20 cellular contexts compared by ENCODE assay signal in the genomic region with DNA sequence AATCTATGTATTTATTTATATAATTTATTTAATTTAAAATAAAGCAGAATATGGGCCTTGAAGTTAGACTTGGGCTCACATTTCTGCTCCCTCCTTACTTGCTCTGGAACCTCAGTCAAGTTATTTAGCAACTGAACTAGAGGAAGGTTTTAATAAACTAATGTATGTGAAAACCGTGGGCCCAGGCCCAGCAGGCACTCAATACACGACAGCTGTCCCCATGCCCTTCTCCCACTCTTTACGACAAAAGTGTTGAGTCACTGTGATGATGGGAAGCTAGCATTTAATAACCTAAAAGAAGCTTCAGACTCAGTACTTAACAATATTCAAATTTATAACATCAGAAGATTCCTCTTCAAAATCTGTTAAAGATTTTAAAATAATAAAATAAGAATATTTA.
"Had no signal": no experiment of that assay in that cellular context is flagged by ENCODE, and none has a peak within 500 bp of the region (broad histone marks: within the 10 kb centered on the region; RNA-seq: fewer than 3 reads in every experiment).

No MANE protein-coding gene starts in this region.

- H3K9me3 ChIP-seq: lower lobe of right lung, psoas muscle, right atrium auricular region had no signal

- ATAC-seq: activated naive CD8-positive, alpha-beta T cell treated with anti-CD3 and anti-CD28 coated beads, Interleukin-2, amount 50 U/mL, for 24 hours; left lobe of liver; lower lobe of right lung; natural killer cell treated with Interleukin-12 subunit alpha and Interleukin-12 subunit beta and Interleukin-15 and Interleukin-18, amount 100 ng/mL, for 72 hours; stimulated activated naive CD8-positive, alpha-beta T cell treated with anti-CD3 and anti-CD28 coated beads, Interleukin-15, Interleukin-2, amounts not matched to agents 100 U/mL and 50 U/mL, for 24 hours; T-helper 17 cell had no signal

- H3K79me2 ChIP-seq: hepatocyte had no signal

- H3K27me3 ChIP-seq: cardiac muscle cell, hepatocyte, right atrium auricular region had no signal

- DNase-seq: activated CD4-positive, alpha-beta memory T cell treated with anti-CD3 and anti-CD28 coated beads, Interleukin-2, amount 10 ng/mL, durations not matched to agents 7 days and 5 days; activated CD4-positive, alpha-beta T cell treated with anti-CD3 and anti-CD28 coated beads for 48 hours; activated gamma-delta T cell; activated naive CD4-positive, alpha-beta T cell treated with anti-CD3 and anti-CD28 coated beads, Interleukin-2, amount 50 U/mL, for 16 hours; activated naive CD8-positive, alpha-beta T cell treated with anti-CD3 and anti-CD28 coated beads, Interleukin-2, amount 50 U/mL, for 24 hours; activated T-cell treated with anti-CD3 and anti-CD28 coated beads for 4 hours; cortex of kidney; endodermal cell; immature natural killer cell; lower lobe of right lung; psoas muscle; stimulated activated CD4-positive, alpha-beta T cell treated with anti-CD3 and anti-CD28 coated beads, Interleukin-12 subunit alpha, Interleukin-12 subunit beta, amount 100 ng/mL, for 4 hours; stimulated activated CD4-positive, alpha-beta T cell treated with anti-CD3 and anti-CD28 coated beads, Interleukin-4, amount 100 ng/mL, for 4 hours; stimulated activated naive CD8-positive, alpha-beta T cell treated with anti-CD3 and anti-CD28 coated beads, Interleukin-15, Interleukin-2, amounts not matched to agents 100 U/mL and 50 U/mL, for 24 hours; T-helper 17 cell had no signal

- H3K27ac ChIP-seq: cardiac muscle cell, hepatocyte, lower lobe of right lung, psoas muscle, right atrium auricular region had no signal

- H3K4me1 ChIP-seq: lower lobe of right lung, psoas muscle, right atrium auricular region had no signal

- H3K4me2 ChIP-seq: hepatocyte had no signal

- H2AFZ ChIP-seq: hepatocyte had no signal

- H3K4me3 ChIP-seq: cardiac muscle cell, hepatocyte, lower lobe of right lung, psoas muscle, right atrium auricular region had no signal
